Comparison of ENCODE assay signal across 21 cellular contexts in genomic region chrX:96244955-96245354, GRCh38.
"Had no signal": no experiment of that assay in that cellular context is flagged by ENCODE, and none has a peak within 500 bp of the region (broad histone marks: within the 10 kb centered on the region; RNA-seq: fewer than 3 reads in every experiment).

No MANE protein-coding gene starts in this region.

- ATAC-seq: activated CD8-positive, alpha-beta T cell treated with anti-CD3 and anti-CD28 coated beads for 36 hours; activated T-helper 17 cell treated with anti-CD3 and anti-CD28 coated beads, Interleukin-2, amount 50 U/mL, for 72 hours; body of pancreas; naive thymus-derived CD8-positive, alpha-beta T cell; pancreas; stimulated activated naive CD8-positive, alpha-beta T cell treated with anti-CD3 and anti-CD28 coated beads, Interleukin-15, Interleukin-2, amounts not matched to agents 100 U/mL and 50 U/mL, for 24 hours had no signal

- H3K36me3 ChIP-seq: esophagus squamous epithelium, neutrophil, pancreas, tibial nerve had no signal

- H3K27me3 ChIP-seq: body of pancreas, esophagus squamous epithelium, neutrophil, tibial nerve had no signal

- DNase-seq: activated CD4-positive, alpha-beta T cell treated with anti-CD3 and anti-CD28 coated beads, Interleukin-2, amount 10 ng/mL, durations not matched to agents 24 days and 14 days; activated CD8-positive, alpha-beta T cell treated with anti-CD3 and anti-CD28 coated beads for 36 hours; activated naive CD4-positive, alpha-beta T cell treated with Interleukin-2 at 50 U/mL for 16 hours; activated naive CD8-positive, alpha-beta T cell treated with anti-CD3 and anti-CD28 coated beads, Interleukin-2, amount 10 ng/mL, durations not matched to agents 7 days and 5 days; activated T-cell treated with anti-CD3 and anti-CD28 coated beads, Interleukin-2, amount 50 U/mL, for 1 hour; amygdala; body of pancreas; dermis blood vessel endothelial cell; effector memory CD4-positive, alpha-beta T cell; esophagus squamous epithelium; glutamatergic neuron; kidney; mesendoderm; naive thymus-derived CD8-positive, alpha-beta T cell; pancreas; stimulated activated naive CD8-positive, alpha-beta T cell treated with anti-CD3 and anti-CD28 coated beads, Interleukin-15, Interleukin-2, amounts not matched to agents 100 U/mL and 50 U/mL, for 24 hours; substantia nigra; T1000 had no signal

- H3K9me3 ChIP-seq: body of pancreas, esophagus squamous epithelium, neutrophil, pancreas, tibial nerve had no signal

- H3K27ac ChIP-seq: body of pancreas, neutrophil, pancreas had no signal

- H3K4me1 ChIP-seq: body of pancreas, esophagus squamous epithelium, pancreas had no signal

- H3K4me3 ChIP-seq: body of pancreas, esophagus squamous epithelium, pancreas, tibial nerve had no signal
